In the genomic region with DNA sequence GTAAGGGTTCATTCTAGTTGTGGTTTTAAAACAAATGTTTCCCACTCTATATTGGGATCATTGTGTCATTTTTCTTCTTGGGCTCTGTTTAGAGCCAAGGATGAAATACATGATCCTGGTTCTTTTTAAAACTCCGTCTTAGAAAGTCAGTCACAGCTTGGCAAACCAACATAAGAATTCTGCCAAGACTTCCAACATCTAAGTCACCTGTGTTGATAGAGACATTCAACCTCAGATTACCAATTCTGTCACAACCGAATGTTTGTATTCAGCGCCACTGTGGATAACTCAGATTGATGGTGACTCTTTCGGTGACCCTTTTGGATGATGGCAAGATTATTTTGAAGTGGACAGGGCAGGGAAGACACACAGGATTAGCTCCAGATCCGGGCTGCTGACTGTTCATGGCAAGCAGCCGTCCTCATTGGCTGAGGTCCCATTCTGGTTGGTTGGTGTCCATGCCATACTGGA, we compare ENCODE assay signal across 16 cellular contexts.
DNase-seq lines count a peak whose midpoint lies in the region; ATAC-seq, FAIRE-seq and TF ChIP-seq lines count a peak whose summit lies in the region.
"Had no signal": no experiment of that assay in that cellular context is flagged by ENCODE, and none has a peak within 500 bp of the region (broad histone marks: within the 10 kb centered on the region; RNA-seq: fewer than 3 reads in every experiment).

No MANE protein-coding gene starts in this region.

- TF ChIP-seq RAD21 in HepG2 (CRISPR knock-in tag; IDR thresholded peaks at IDR 0.05): no peak

- in situ Hi-C loops in HepG2 (cut with HindIII; ENCODE audit: extremely low pct_ligation_motif_present, low pct_unique_long_range_greater_than_20kb): no loop called here

- peaks cover 44% of the 10 kb centered on the region for H3K4me1 Mint-ChIP-seq in T-helper 1 cell treated with Interleukin-12 subunit alpha and Interleukin-12 subunit beta and Interleukin-4 antibody, amounts not matched to agents 30 μg/mL and 1 μg/mL, for 36 hours (ENCODE audit: low read depth)
- H3K4me1 Mint-ChIP-seq in CD8-positive, alpha-beta T cell (ENCODE audit: low read depth): peaks cover 7% of the 10 kb centered on the region
- H3K4me1 Mint-ChIP-seq: activated B cell treated with CpG ODN at 0.5 μM for 24 hours had no signal

- peak overlapping the region; percentile 49 for H3K4me3 Mint-ChIP-seq in T-helper 1 cell treated with Interleukin-12 subunit alpha and Interleukin-12 subunit beta and Interleukin-4 antibody, amounts not matched to agents 30 μg/mL and 1 μg/mL, for 36 hours
- H3K4me3 Mint-ChIP-seq in CD8-positive, alpha-beta T cell: no peak overlapping the region
- H3K4me3 Mint-ChIP-seq: activated B cell treated with CpG ODN at 0.5 μM for 24 hours had no signal

- H3K9me3 Mint-ChIP-seq in T-helper 1 cell treated with Interleukin-12 subunit alpha and Interleukin-12 subunit beta and Interleukin-4 antibody, amounts not matched to agents 30 μg/mL and 1 μg/mL, for 36 hours: peaks cover 8% of the 10 kb centered on the region
- no peaks in the 10 kb centered on the region for H3K9me3 Mint-ChIP-seq in CD8-positive, alpha-beta T cell
- H3K9me3 Mint-ChIP-seq: activated B cell treated with CpG ODN at 0.5 μM for 24 hours had no signal

- no peaks in the 10 kb centered on the region for H3K27me3 Mint-ChIP-seq in T-helper 1 cell treated with Interleukin-12 subunit alpha and Interleukin-12 subunit beta and Interleukin-4 antibody, amounts not matched to agents 30 μg/mL and 1 μg/mL, for 36 hours (ENCODE audit: low read depth)
- H3K27me3 Mint-ChIP-seq in CD8-positive, alpha-beta T cell (ENCODE audit: low read depth): peaks cover 7% of the 10 kb centered on the region
- H3K27me3 Mint-ChIP-seq: activated B cell treated with CpG ODN at 0.5 μM for 24 hours had no signal

- H4K20me1 ChIP-seq in HepG2 (ENCODE audit: insufficient read depth, low read length): no peaks in the 10 kb centered on the region

- no peak overlapping the region for H3K27ac ChIP-seq in HepG2 (ENCODE audit: extremely low read length, insufficient read depth, low read length)
- no peak overlapping the region for H3K27ac ChIP-seq in suprapubic skin
- no peak overlapping the region for H3K27ac ChIP-seq in CD8-positive, alpha-beta T cell (ENCODE audit: low read depth, low read length)

- peaks cover 53% of the 10 kb centered on the region for H3K4me1 ChIP-seq in HepG2 (ENCODE audit: insufficient read depth, low read length)
- H3K4me1 ChIP-seq in suprapubic skin: peaks cover 36% of the 10 kb centered on the region
- no peaks in the 10 kb centered on the region for H3K4me1 ChIP-seq in CD8-positive, alpha-beta T cell (ENCODE audit: insufficient read depth, low read length)

- peaks cover 28% of the 10 kb centered on the region for H3K79me2 ChIP-seq in HepG2 (ENCODE audit: insufficient read depth, low read length)

- BruUV-seq in HepG2 (replicated peaks; lab: Mats Ljungman, UMichigan): no TSS peak

- no peaks in the 10 kb centered on the region for H3K9me3 ChIP-seq in HepG2 (ENCODE audit: low read length)
- no peaks in the 10 kb centered on the region for H3K9me3 ChIP-seq in suprapubic skin
- no peaks in the 10 kb centered on the region for H3K9me3 ChIP-seq in CD8-positive, alpha-beta T cell (ENCODE audit: low read length)

- no peak for TF ChIP-seq POLR2A in HepG2 (IDR thresholded peaks at IDR 0.05; ENCODE audit: insufficient read depth in 1 of 2, low read depth in 2 of 2, low read length in 2 of 2)
- TF ChIP-seq POLR2A in suprapubic skin (IDR thresholded peaks at IDR 0.05): no peak

- DNase-seq in T-helper 1 cell (no peak), cerebellar cortex (ENCODE audit: low spot score) (peak; percentile 66), HepG2 (ENCODE audit: low spot score) (no peak), suprapubic skin (ENCODE audit: low spot score in 2 of 2) (no peak)
- no peak for DNase-seq in CD8-positive, alpha-beta T cell
- DNase-seq in stimulated activated CD8-positive, alpha-beta memory T cell treated with anti-CD3 and anti-CD28 coated beads, Interleukin-4, amount 100 ng/mL, for 48 hours: no peak
- DNase-seq: ACHN, activated B cell treated with CpG ODN at 0.5 μM for 24 hours, activated T-cell treated with anti-CD3 and anti-CD28 coated beads for 4 hours, DMS79 treated with DMSO at 0.1 percent for 48 hours, H7, NCI-H1417, NCI-H526 treated with DMSO at 0.1 percent for 48 hours had no signal

- TF ChIP-seq EP300 in HepG2 (IDR thresholded peaks at IDR 0.05; ENCODE audit: low read depth in 2 of 2, low read length in 2 of 2) (no peak), HepG2 (CRISPR knock-in tag; IDR thresholded peaks at IDR 0.05; ENCODE audit: borderline replicate concordance) (no peak), suprapubic skin (IDR thresholded peaks at IDR 0.05) (no peak)

- intact Hi-C loops in HepG2 (cut with micrococcal nuclease; ENCODE audit: unreplicated experiment): loop anchor here (10.0 kb wide), 1 partner anchor 86 kb away; no protein-coding TSS in a partner anchor
- intact Hi-C loops in CD8-positive, alpha-beta T cell (cut with DNase I, micrococcal nuclease): no loop called here

- no peak overlapping the region for H3K27ac Mint-ChIP-seq in T-helper 1 cell treated with Interleukin-12 subunit alpha and Interleukin-12 subunit beta and Interleukin-4 antibody, amounts not matched to agents 30 μg/mL and 1 μg/mL, for 36 hours
- no peak overlapping the region for H3K27ac Mint-ChIP-seq in CD8-positive, alpha-beta T cell
- H3K27ac Mint-ChIP-seq: activated B cell treated with CpG ODN at 0.5 μM for 24 hours had no signal

- peak; percentile 4 for FAIRE-seq in HepG2 (lab: Jason Lieb, UNC)
- FAIRE-seq: GM12878 had no signal

- no peak for ATAC-seq in HepG2
- no peak for ATAC-seq in CD8-positive, alpha-beta T cell
- no peak for ATAC-seq in HG02623 (IDR thresholded peaks at IDR 0.05; ENCODE audit: unreplicated experiment)
- ATAC-seq: GM12878 had no signal

- CTCF ChIA-PET in HepG2 (lab: Yijun Ruan, JAX; ENCODE audit: low intra/inter-chr PET ratio, low total read pairs): no interaction called here
- CTCF ChIA-PET in CD8-positive, alpha-beta T cell (lab: Charles Lee): no interaction called here

- WGBS in HepG2 (ENCODE audit: low lambda C conversion rate): 100% methylated on average over 4 of the region's 6 CpGs
- 35% methylated on average over 6 of the region's 6 CpGs for WGBS in suprapubic skin

- H3K9ac ChIP-seq in HepG2 (ENCODE audit: insufficient read depth, low read depth, low read length): no peak overlapping the region

- peaks cover 9% of the 10 kb centered on the region for H3K36me3 Mint-ChIP-seq in T-helper 1 cell treated with Interleukin-12 subunit alpha and Interleukin-12 subunit beta and Interleukin-4 antibody, amounts not matched to agents 30 μg/mL and 1 μg/mL, for 36 hours (ENCODE audit: low read depth)
- no peaks in the 10 kb centered on the region for H3K36me3 Mint-ChIP-seq in CD8-positive, alpha-beta T cell

- H3K36me3 ChIP-seq in HepG2 (replicated peaks in 1 of 2; ENCODE audit: control insufficient read depth in 1 of 2, insufficient read depth in 2 of 2, low read length in 2 of 2) (peaks cover 5 to 8% of the 10 kb centered on the region in 2 experiments; a peak in 4 of 5 replicates), suprapubic skin (peaks cover 11% of the 10 kb centered on the region)
- H3K36me3 ChIP-seq in CD8-positive, alpha-beta T cell (ENCODE audit: insufficient read depth, low read length): no peaks in the 10 kb centered on the region

- no peak overlapping the region for H2AFZ ChIP-seq in HepG2 (ENCODE audit: low read length)

- peak overlapping the region; percentile 95 for H3K4me2 ChIP-seq in HepG2 (ENCODE audit: low read depth, low read length)

- TF ChIP-seq CTCF in HepG2 (CRISPR knock-in tag; IDR thresholded peaks at IDR 0.05): no peak
- no peak for TF ChIP-seq CTCF in suprapubic skin (IDR thresholded peaks at IDR 0.05)
- no peak for TF ChIP-seq CTCF in CD8-positive, alpha-beta T cell (IDR thresholded peaks at IDR 0.05)

- POLR2A ChIA-PET in HepG2 (lab: Yijun Ruan, JAX): no interaction called here
- POLR2A ChIA-PET in CD8-positive, alpha-beta T cell (lab: Charles Lee): no interaction called here

- H3K4me3 ChIP-seq in HepG2 (replicated peaks in 1 of 3; ENCODE audit: insufficient read depth in 1 of 3, low read depth in 2 of 3, low read length in 3 of 3) (peak overlapping the region in 2 of 3 experiments; percentile 6 to 67; a peak in 3 of 6 replicates), suprapubic skin (peak overlapping the region; percentile 8)
- H3K4me3 ChIP-seq in CD8-positive, alpha-beta T cell (ENCODE audit: low read depth, low read length): no peak overlapping the region
- H3K4me3 ChIP-seq: GM12878 had no signal

- no peaks in the 10 kb centered on the region for H3K27me3 ChIP-seq in HepG2 (ENCODE audit: control insufficient read depth in 1 of 2, insufficient read depth in 2 of 2, low read length in 2 of 2)
- no peaks in the 10 kb centered on the region for H3K27me3 ChIP-seq in suprapubic skin
- no peaks in the 10 kb centered on the region for H3K27me3 ChIP-seq in CD8-positive, alpha-beta T cell (ENCODE audit: insufficient read depth, low read length)

TF ChIP-seq in HepG2, 621 proteins besides CTCF, POLR2A, EP300 and RAD21:
- no peak for TF ChIP-seq ZNF232 (CRISPR knock-in tag; IDR thresholded peaks at IDR 0.05; ENCODE audit: borderline replicate concordance)
- TF ChIP-seq ZNF556 (CRISPR knock-in tag; IDR thresholded peaks at IDR 0.05; ENCODE audit: borderline replicate concordance): no peak
- TF ChIP-seq ZNF629 (CRISPR knock-in tag; conservative IDR thresholded peaks at IDR 0.05): no peak
